Comparison of ENCODE assay signal across 8 cellular contexts in genomic region chr22:37431811-37432707, GRCh38. TPM values are rescaled to one million over a fixed set of nuclear protein-coding genes. Genes with fewer than 3 reads are reported as not detected.
DNase-seq lines count a peak whose midpoint lies in the region; ATAC-seq and TF ChIP-seq lines count a peak whose summit lies in the region.

No MANE protein-coding gene starts in this region.

- intact Hi-C loops in Right ventricle myocardium inferior (cut with DNase I): no loop called here

- peaks cover 11% of the 10 kb centered on the region for H4K20me1 ChIP-seq in neural progenitor cell (ENCODE audit: low read depth)

- no peaks in the 10 kb centered on the region for H3K79me2 ChIP-seq in neural progenitor cell (ENCODE audit: low read depth)

- H3K27ac Mint-ChIP-seq in osteocyte (ENCODE audit: unreplicated experiment) (peak overlapping the region; percentile 79), neural progenitor cell (no peak overlapping the region), WTC11 (no peak overlapping the region)

- CTCF ChIA-PET in WTC11 (lab: Charles Lee): interaction anchor here (1.4 to 4.5 kb wide), 4 partner anchors 41 to 115 kb away, joined by 4 to 69 read pairs (median 6); no protein-coding TSS in a partner anchor

- TF ChIP-seq CTCF in NB4 (IDR thresholded peaks at IDR 0.05; ENCODE audit: low read depth, low read length) (no peak), osteocyte (IDR thresholded peaks at IDR 0.05) (no peak), neural progenitor cell (IDR thresholded peaks at IDR 0.05) (no peak), WTC11 (IDR thresholded peaks at IDR 0.05) (no peak)

- TF ChIP-seq POLR2A in NB4 (IDR thresholded peaks at IDR 0.05; ENCODE audit: extremely low read depth, insufficient read length): no peak

- ATAC-seq in Right ventricle myocardium inferior: no peak
- no peak for ATAC-seq in WTC11

- no peak overlapping the region for H2AFZ ChIP-seq in neural progenitor cell (replicated peaks)

- H3K9ac ChIP-seq in adipocyte (ENCODE audit: low read length) (no peak overlapping the region), neural progenitor cell (no peak overlapping the region)

- H3K27me3 Mint-ChIP-seq in osteocyte (ENCODE audit: unreplicated experiment) (no peaks in the 10 kb centered on the region), neural progenitor cell (ENCODE audit: insufficient read depth, low read depth) (peaks cover 29% of the 10 kb centered on the region), WTC11 (ENCODE audit: low read depth) (peaks cover 18% of the 10 kb centered on the region)

- H3K4me3 Mint-ChIP-seq in osteocyte (ENCODE audit: unreplicated experiment) (peak overlapping the region; percentile 8), neural progenitor cell (no peak overlapping the region), WTC11 (no peak overlapping the region)

- DNase-seq in EH (ENCODE audit: low read depth) (peak; percentile 98), NB4 (ENCODE audit: low read depth) (peak; percentile 84), adipocyte (ENCODE audit: low read depth) (peak; percentile 74), osteocyte (ENCODE audit: extremely low spot score, unreplicated experiment) (no peak), neural progenitor cell (ENCODE audit: low spot score) (no peak), Right ventricle myocardium inferior (ENCODE audit: missing footprints) (no peak), WTC11 (ENCODE audit: low spot score) (no peak), NCI-H2227 (lab: John Stamatoyannopoulos, UW; ENCODE audit: unreplicated experiment) (no peak)

- H3K36me3 ChIP-seq in adipocyte (ENCODE audit: control insufficient read depth, insufficient read depth, low read length, severe bottlenecking): no peaks in the 10 kb centered on the region
- no peaks in the 10 kb centered on the region for H3K36me3 ChIP-seq in neural progenitor cell

- H3K4me1 Mint-ChIP-seq in osteocyte (ENCODE audit: unreplicated experiment): peaks cover 38% of the 10 kb centered on the region
- H3K4me1 Mint-ChIP-seq in neural progenitor cell: peaks cover 25% of the 10 kb centered on the region
- H3K4me1 Mint-ChIP-seq in WTC11: no peaks in the 10 kb centered on the region

- H3K36me3 Mint-ChIP-seq in osteocyte (ENCODE audit: unreplicated experiment) (peaks cover 2% of the 10 kb centered on the region), neural progenitor cell (no peaks in the 10 kb centered on the region), WTC11 (no peaks in the 10 kb centered on the region)

- H3K9me3 Mint-ChIP-seq in osteocyte (ENCODE audit: unreplicated experiment) (peaks cover 5% of the 10 kb centered on the region), neural progenitor cell (peaks cover 4% of the 10 kb centered on the region), WTC11 (0 out of 2 replicates have a peak, but pooled peaks cover 4% of the 10 kb centered on the region)

- H3F3A ChIP-seq in neural progenitor cell (ENCODE audit: low read depth): peaks cover 10% of the 10 kb centered on the region

- H3K27me3 ChIP-seq in adipocyte (replicated peaks; ENCODE audit: control insufficient read depth, insufficient read depth, low read length) (peaks cover 49% of the 10 kb centered on the region), neural progenitor cell (peaks cover 19% of the 10 kb centered on the region)

- H3K9me3 ChIP-seq in adipocyte (ENCODE audit: control insufficient read depth, low read length) (peaks cover 25% of the 10 kb centered on the region), neural progenitor cell (ENCODE audit: low read depth) (no peaks in the 10 kb centered on the region)

- peaks cover 6% of the 10 kb centered on the region for H3K4me1 ChIP-seq in adipocyte (ENCODE audit: control insufficient read depth, insufficient read depth, low read length)
- H3K4me1 ChIP-seq in neural progenitor cell: peaks cover 9% of the 10 kb centered on the region

- no peak overlapping the region for H3K4me3 ChIP-seq in NB4 (ENCODE audit: low read depth, low read length)
- no peak overlapping the region for H3K4me3 ChIP-seq in adipocyte (ENCODE audit: low read length)
- H3K4me3 ChIP-seq in neural progenitor cell: no peak overlapping the region

- no peak overlapping the region for H3K4me2 ChIP-seq in neural progenitor cell

- H3K27ac ChIP-seq in neural progenitor cell: no peak overlapping the region

- POLR2A ChIA-PET in WTC11 (lab: Charles Lee): no interaction called here

TF ChIP-seq in WTC11, 78 proteins besides CTCF, POLR2A, EP300 and RAD21:
- TF ChIP-seq OVOL2 (CRISPR knock-in tag; IDR thresholded peaks at IDR 0.05; ENCODE audit: borderline replicate concordance): no peak
- TF ChIP-seq ZNF423 (CRISPR knock-in tag; IDR thresholded peaks at IDR 0.05): no peak
- no peak for TF ChIP-seq ZBTB21 (CRISPR knock-in tag; IDR thresholded peaks at IDR 0.05; ENCODE audit: borderline replicate concordance)
- TF ChIP-seq HMGA2 (CRISPR knock-in tag; IDR thresholded peaks at IDR 0.05): no peak
- no peak for TF ChIP-seq ZNF317 (CRISPR knock-in tag; IDR thresholded peaks at IDR 0.05; ENCODE audit: borderline replicate concordance, low read depth)
- TF ChIP-seq USF2 (CRISPR knock-in tag; IDR thresholded peaks at IDR 0.05): no peak
- no peak for TF ChIP-seq ZBTB43 (CRISPR knock-in tag; IDR thresholded peaks at IDR 0.05)
- TF ChIP-seq TP53 (CRISPR knock-in tag; IDR thresholded peaks at IDR 0.05): no peak
TF ChIP-seq in WTC11: peak in this region for 0.

RNA-seq across cellular contexts. Expression of gene ELFN2, which starts 4.8 kb away (rescaled TPM):
- total RNA-seq in osteocyte (0.97 and 0.99 TPM in 2 replicates), neural progenitor cell (ENCODE audit: low replicate concordance) (0.82 and 1.1 TPM in 2 replicates), Right ventricle myocardium inferior (0.22 TPM), WTC11 (2021) (0.87 to 1.8 TPM (median 1.5 TPM) in 3 replicates)

RNA-seq across cellular contexts. Expression of gene MFNG, which starts 54.1 kb away (rescaled TPM):
- total RNA-seq in osteocyte (1.5 and 2.3 TPM in 2 replicates), neural progenitor cell (ENCODE audit: low replicate concordance) (2.3 and 10.6 TPM in 2 replicates), Right ventricle myocardium inferior (14.4 TPM), WTC11 (2021) (3.2 to 4.8 TPM (median 3.7 TPM) in 3 replicates)

Comparison
In these comparisons a context has a peak if more than half of its experiments do, and no peak if none do; other contexts are left out.
1. DNase-seq: peak in EH (single experiment), NB4 (single experiment) and adipocyte (single experiment); none in osteocyte (single experiment), neural progenitor cell (single experiment), Right ventricle myocardium inferior (single experiment), WTC11 (single experiment) and NCI-H2227 (single experiment).